In the genomic region with DNA sequence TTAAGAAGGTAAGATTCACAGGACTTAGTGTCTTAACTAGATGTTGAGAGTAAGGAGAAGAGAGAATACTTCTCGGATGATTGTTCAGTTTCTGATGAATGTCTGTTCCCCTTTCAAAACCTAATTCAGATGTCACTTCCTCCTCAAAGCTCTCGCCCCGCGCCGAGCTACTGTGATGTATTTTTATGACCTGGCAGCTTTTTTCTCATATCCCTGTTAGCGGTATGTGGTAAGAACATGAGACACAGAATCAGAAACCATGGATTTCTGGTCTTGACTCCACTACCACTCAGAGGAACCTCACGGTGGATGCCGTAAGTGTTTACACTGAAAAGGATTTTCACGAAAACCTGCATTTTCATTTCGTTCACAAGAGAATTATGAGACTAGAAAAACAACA, we compare ENCODE assay signal across 8 cellular contexts. TPM values are rescaled to one million over a fixed set of nuclear protein-coding genes. Genes with fewer than 3 reads are reported as not detected.
DNase-seq lines count a peak whose midpoint lies in the region; ATAC-seq lines count a peak whose summit lies in the region.

No MANE protein-coding gene starts in this region.

- DNase-seq in SIG-M5 (lab: John Stamatoyannopoulos, UW) = peak; percentile 68
- DNase-seq in NCI-H748 treated with DMSO at 0.1 percent for 48 hours (lab: John Stamatoyannopoulos, UW) = no peak
- no peak for DNase-seq in H4 (ENCODE audit: low spot score)
- DNase-seq in T1000 (lab: John Stamatoyannopoulos, UW) = no peak
- no peak for DNase-seq in NCI-H1048 (lab: John Stamatoyannopoulos, UW)

- ATAC-seq in GM18867 (IDR thresholded peaks at IDR 0.05; ENCODE audit: unreplicated experiment) (peak; percentile 91), HG02852 (IDR thresholded peaks at IDR 0.05; ENCODE audit: unreplicated experiment) (peak; percentile 90), esophagus mucosa (peak; percentile 29)

RNA-seq across cellular contexts. Expression of a gene that starts 48.4 kb away (rescaled TPM):
- 10.8 TPM for total RNA-seq in esophagus mucosa
- total RNA-seq in H4 (2014; rRNA removed; shearing (Covaris generic)) = 16.7 and 17.4 TPM in 2 replicates

Comparison
In these comparisons a context has a peak if more than half of its experiments do, and no peak if none do; other contexts are left out.
1. ATAC-seq: peak in every context shown above with its lines; median percentile 91 in GM18867; 90 in HG02852; 29 in esophagus mucosa.